8 cellular contexts compared by ENCODE assay signal in genomic region chr9:128946945-128947422, GRCh38. TPM values are rescaled to one million over a fixed set of nuclear protein-coding genes. Genes with fewer than 3 reads are reported as not detected.
A peak's percentile ranks its signal among the peaks of the same experiment; 100 is the strongest.
DNase-seq lines count a peak whose midpoint lies in the region; ATAC-seq and TF ChIP-seq lines count a peak whose summit lies in the region.

No MANE protein-coding gene starts in this region.

- peak overlapping the region; percentile 99 for H3K27ac Mint-ChIP-seq in T-helper 1 cell treated with Interleukin-12 subunit alpha and Interleukin-12 subunit beta and Interleukin-4 antibody, amounts not matched to agents 30 μg/mL and 1 μg/mL, for 36 hours
- peak overlapping the region; percentile 91 for H3K27ac Mint-ChIP-seq in WTC11

- H3K4me1 ChIP-seq in mucosa of stomach (ENCODE audit: control insufficient read depth, insufficient read depth, low read length) = peaks cover 10% of the 10 kb centered on the region

- H3K27me3 Mint-ChIP-seq in T-helper 1 cell treated with Interleukin-12 subunit alpha and Interleukin-12 subunit beta and Interleukin-4 antibody, amounts not matched to agents 30 μg/mL and 1 μg/mL, for 36 hours (ENCODE audit: low read depth) = no peaks in the 10 kb centered on the region
- no peaks in the 10 kb centered on the region for H3K27me3 Mint-ChIP-seq in WTC11 (ENCODE audit: low read depth)

- CTCF ChIA-PET in WTC11 (lab: Charles Lee) = no interaction called here

- ATAC-seq in HG03095 (IDR thresholded peaks at IDR 0.05; ENCODE audit: unreplicated experiment) (peak; percentile 21), WTC11 (peak; percentile 50)

- H3K27me3 ChIP-seq in mucosa of stomach (ENCODE audit: control insufficient read depth, insufficient read depth, low read length) = no peaks in the 10 kb centered on the region

- peak overlapping the region; percentile 97 for H3K4me3 ChIP-seq in epithelial cell of proximal tubule (ENCODE audit: low read depth, low read length)
- peak overlapping the region; percentile 77 for H3K4me3 ChIP-seq in mucosa of stomach (ENCODE audit: low read length)

- H3K9ac ChIP-seq in mucosa of stomach (ENCODE audit: low read length) = peak overlapping the region; percentile 80

- no peak for DNase-seq in T-helper 1 cell
- DNase-seq in WTC11 (ENCODE audit: low spot score) = peak; percentile 24
- DNase-seq in epithelial cell of proximal tubule (ENCODE audit: low read depth) = no peak
- no peak for DNase-seq in cerebellar nuclear complex (lab: John Stamatoyannopoulos, UW)
- no peak for DNase-seq in activated CD8-positive, alpha-beta memory T cell treated with anti-CD3 and anti-CD28 coated beads, Interleukin-2, amount 50 U/mL, for 4 hours

- TF ChIP-seq CTCF in WTC11 (IDR thresholded peaks at IDR 0.05) = no peak
- no peak for TF ChIP-seq CTCF in epithelial cell of proximal tubule (conservative IDR thresholded peaks at IDR 0.05; ENCODE audit: low read depth, low read length)

- POLR2A ChIA-PET in WTC11 (lab: Charles Lee) = no interaction called here

- H3K36me3 Mint-ChIP-seq in T-helper 1 cell treated with Interleukin-12 subunit alpha and Interleukin-12 subunit beta and Interleukin-4 antibody, amounts not matched to agents 30 μg/mL and 1 μg/mL, for 36 hours (ENCODE audit: low read depth) = peaks cover 14% of the 10 kb centered on the region
- H3K36me3 Mint-ChIP-seq in WTC11 = peaks cover 13% of the 10 kb centered on the region

- no peaks in the 10 kb centered on the region for H3K9me3 ChIP-seq in mucosa of stomach (ENCODE audit: control insufficient read depth, low read length)

- H3K36me3 ChIP-seq in mucosa of stomach (ENCODE audit: control insufficient read depth, insufficient read depth, low read length) = no peaks in the 10 kb centered on the region

- no peaks in the 10 kb centered on the region for H3K9me3 Mint-ChIP-seq in T-helper 1 cell treated with Interleukin-12 subunit alpha and Interleukin-12 subunit beta and Interleukin-4 antibody, amounts not matched to agents 30 μg/mL and 1 μg/mL, for 36 hours
- no peaks in the 10 kb centered on the region for H3K9me3 Mint-ChIP-seq in WTC11

- H3K4me3 Mint-ChIP-seq in T-helper 1 cell treated with Interleukin-12 subunit alpha and Interleukin-12 subunit beta and Interleukin-4 antibody, amounts not matched to agents 30 μg/mL and 1 μg/mL, for 36 hours = peak overlapping the region; percentile 100
- peak overlapping the region; percentile 97 for H3K4me3 Mint-ChIP-seq in WTC11

- H3K4me1 Mint-ChIP-seq in T-helper 1 cell treated with Interleukin-12 subunit alpha and Interleukin-12 subunit beta and Interleukin-4 antibody, amounts not matched to agents 30 μg/mL and 1 μg/mL, for 36 hours (ENCODE audit: low read depth) = peaks cover 20% of the 10 kb centered on the region
- peaks cover 11% of the 10 kb centered on the region for H3K4me1 Mint-ChIP-seq in WTC11

TF ChIP-seq in WTC11, 78 proteins besides CTCF, POLR2A, EP300 and RAD21:
- no peak for TF ChIP-seq ZNF532 (CRISPR knock-in tag; IDR thresholded peaks at IDR 0.05; ENCODE audit: borderline replicate concordance)
- 0 out of 2 replicates have a peak, but pooled peaks have one; percentile 34 for TF ChIP-seq ZNF121 (CRISPR knock-in tag; IDR thresholded peaks at IDR 0.05)

RNA-seq across cellular contexts. Expression of gene DOLK, which starts 0.4 kb away (rescaled TPM):
- total RNA-seq in WTC11 (2021) = 14.8 to 15.1 TPM (median 15.1 TPM) in 3 replicates
- 12.7 and 26.1 TPM in 2 replicates for total RNA-seq in epithelial cell of proximal tubule

RNA-seq across cellular contexts. Expression of gene NUP188, which starts 0.5 kb away (rescaled TPM):
- total RNA-seq in WTC11 (2021) = 71.3 to 98.9 TPM (median 73.5 TPM) in 3 replicates
- 37.6 and 67.3 TPM in 2 replicates for total RNA-seq in epithelial cell of proximal tubule

RNA-seq across cellular contexts. Expression of gene PHYHD1, which starts 26.2 kb away (rescaled TPM):
- total RNA-seq in WTC11 (2021) = 14.6 to 21.3 TPM (median 20.0 TPM) in 3 replicates
- 21.2 and 22.5 TPM in 2 replicates for total RNA-seq in epithelial cell of proximal tubule
